Comparison of ENCODE assay signal across 18 cellular contexts in genomic region chr11:67450796-67451657, GRCh38. TPM values are rescaled to one million over a fixed set of nuclear protein-coding genes. Genes with fewer than 3 reads are reported as not detected.
DNase-seq lines count a peak whose midpoint lies in the region; ATAC-seq and TF ChIP-seq lines count a peak whose summit lies in the region.
"Had no signal": no experiment of that assay in that cellular context is flagged by ENCODE, and none has a peak within 500 bp of the region (broad histone marks: within the 10 kb centered on the region; RNA-seq: fewer than 3 reads in every experiment).

No MANE protein-coding gene starts in this region.

- no peak overlapping the region for H2BK5ac ChIP-seq in H9 (ENCODE audit: insufficient read length, low read length)

- no peak overlapping the region for H2BK12ac ChIP-seq in H9 (ENCODE audit: insufficient read length, low read depth, low read length)

- H3K9me3 ChIP-seq in BLaER1 (no peaks in the 10 kb centered on the region), H9 (ENCODE audit: control insufficient read depth, low read depth, low read length) (no peaks in the 10 kb centered on the region), osteoblast (ENCODE audit: low read depth, low read length) (no peaks in the 10 kb centered on the region)

- H3T11ph ChIP-seq in H9 (ENCODE audit: low read length): no peak overlapping the region

- peak overlapping the region in 1 of 3 experiments; percentile 68; a peak in 2 of 7 replicates for H3K27ac Mint-ChIP-seq in H9
- H3K27ac Mint-ChIP-seq in dendritic cell treated with granulocyte-macrophage colony-stimulating factor and Interleukin-4, amounts not matched to agents 40 ng/mL and 50 ng/mL, for 4 days: peak overlapping the region; percentile 87
- no peak overlapping the region for H3K27ac Mint-ChIP-seq in activated CD4-positive, alpha-beta memory T cell treated with anti-CD3 and anti-CD28 coated beads, Interleukin-2, amount 10 ng/mL, durations not matched to agents 7 days and 5 days

- POLR2A ChIA-PET in activated CD4-positive, alpha-beta memory T cell treated with anti-CD3 and anti-CD28 coated beads, Interleukin-2, amount 10 ng/mL, durations not matched to agents 7 days and 5 days (lab: Charles Lee): interaction anchor here (0.9 to 5.5 kb wide), 8 partner anchors 9 to 133 kb away, joined by 3 to 59 read pairs (median 6); partner anchors contain the start of genes AIP, PTPRCAP and TMEM134

- peaks cover 3% of the 10 kb centered on the region for H3K23me2 ChIP-seq in H9 (ENCODE audit: insufficient read length, low read depth, low read length, poor library complexity, severe bottlenecking)

- peak overlapping the region in 1 of 2 experiments; percentile 45; a peak in 1 of 5 replicates for H3K4me3 Mint-ChIP-seq in H9
- H3K4me3 Mint-ChIP-seq in dendritic cell treated with granulocyte-macrophage colony-stimulating factor and Interleukin-4, amounts not matched to agents 40 ng/mL and 50 ng/mL, for 4 days: no peak overlapping the region
- no peak overlapping the region for H3K4me3 Mint-ChIP-seq in activated CD4-positive, alpha-beta memory T cell treated with anti-CD3 and anti-CD28 coated beads, Interleukin-2, amount 10 ng/mL, durations not matched to agents 7 days and 5 days
- H3K4me3 Mint-ChIP-seq: CD4-positive, alpha-beta memory T cell had no signal

- 0 out of 2 replicates have a peak overlapping the region, but pooled peaks have one; percentile 27 for H3K9ac ChIP-seq in BLaER1
- H3K9ac ChIP-seq in H9 (ENCODE audit: extremely low read depth, insufficient read length, low read length): no peak overlapping the region
- H3K9ac ChIP-seq: GM23248 had no signal

- peak overlapping the region; percentile 63 for H4K91ac ChIP-seq in H9 (ENCODE audit: insufficient read length, low read depth, low read length)

- H3K79me2 ChIP-seq in H9 (ENCODE audit: insufficient read depth, low read length) (no peaks in the 10 kb centered on the region), osteoblast (ENCODE audit: insufficient read depth, low read length) (no peaks in the 10 kb centered on the region)

- peak overlapping the region; percentile 19 for H3K4me2 ChIP-seq in BLaER1
- H3K4me2 ChIP-seq in H9 (ENCODE audit: insufficient read depth, insufficient read length, low read length): no peak overlapping the region
- H3K4me2 ChIP-seq in osteoblast (ENCODE audit: insufficient read depth, low read length): no peak overlapping the region
- H3K4me2 ChIP-seq: PC-9 had no signal

- no peak overlapping the region for H2AK5ac ChIP-seq in H9 (ENCODE audit: insufficient read length, low read length)

- DNase-seq in H9: no peak
- DNase-seq in osteoblast (ENCODE audit: insufficient read length, low spot score, missing footprints): peak; percentile 77
- DNase-seq in NCI-H446 treated with DMSO at 0.1 percent for 48 hours (lab: John Stamatoyannopoulos, UW): no peak
- DNase-seq in stimulated activated CD4-positive, alpha-beta T cell treated with anti-CD3 and anti-CD28 coated beads, Interleukin-12 subunit alpha, Interleukin-12 subunit beta, amount 100 ng/mL, for 4 hours: no peak
- DNase-seq in activated CD4-positive, alpha-beta memory T cell treated with anti-CD3 and anti-CD28 coated beads, Interleukin-2, amount 10 ng/mL, durations not matched to agents 7 days and 5 days: no peak
- DNase-seq: DMS79 treated with DMSO at 0.1 percent for 48 hours, GDM1, GM23248, NCI-H1417, NCI-H2029 treated with DMSO at 0.1 percent for 48 hours, NCI-H69, PC-9 had no signal

- H3K4me3 ChIP-seq in BLaER1 (no peak overlapping the region), osteoblast (ENCODE audit: insufficient read depth, low read length) (no peak overlapping the region)
- H3K4me3 ChIP-seq: GM23248, PC-9 had no signal

- H3K56ac ChIP-seq in H9 (ENCODE audit: insufficient read length, low read depth, low read length): no peak overlapping the region

- no CpG with 5 or more reads among the region's 25 CpGs for WGBS in H9 (ENCODE audit: extremely low coverage, insufficient read length, low lambda C conversion rate)

- no peak overlapping the region for H2BK20ac ChIP-seq in H9 (ENCODE audit: low read depth, low read length, poor library complexity, severe bottlenecking)

- H3K14ac ChIP-seq in H9 (ENCODE audit: insufficient read depth, low read length): no peak overlapping the region; the same call in 1 of the 2 replicates

- H3K4me1 ChIP-seq in BLaER1: peaks cover 51% of the 10 kb centered on the region
- H3K4me1 ChIP-seq in H9 (ENCODE audit: insufficient read depth, low read length): no peaks in the 10 kb centered on the region
- H3K4me1 ChIP-seq in osteoblast (ENCODE audit: insufficient read depth, low read length): no peaks in the 10 kb centered on the region

- no peak overlapping the region; the same call in 1 of the 2 replicates for H2BK15ac ChIP-seq in H9 (ENCODE audit: low read depth, low read length)

- H3K36me3 ChIP-seq in BLaER1 (no peaks in the 10 kb centered on the region), osteoblast (ENCODE audit: insufficient read depth, low read length) (no peaks in the 10 kb centered on the region)

- H4K20me1 ChIP-seq in BLaER1: no peaks in the 10 kb centered on the region
- H4K20me1 ChIP-seq in H9 (ENCODE audit: control insufficient read depth, insufficient read depth, insufficient read length): no peaks in the 10 kb centered on the region
- no peaks in the 10 kb centered on the region for H4K20me1 ChIP-seq in osteoblast (ENCODE audit: insufficient read depth, low read length)

- H3K18ac ChIP-seq in H9 (ENCODE audit: insufficient read length, low read depth, low read length): no peak overlapping the region

- no peaks in the 10 kb centered on the region for H3K27me3 ChIP-seq in BLaER1
- H3K27me3 ChIP-seq in H9 (ENCODE audit: insufficient read depth, low read length): no peaks in the 10 kb centered on the region
- H3K27me3 ChIP-seq in osteoblast (ENCODE audit: insufficient read depth, low read length): peaks cover 3% of the 10 kb centered on the region

- H2BK120ac ChIP-seq in H9 (ENCODE audit: low read depth, low read length, poor library complexity, severe bottlenecking): no peak overlapping the region

- no peak overlapping the region for H3K23ac ChIP-seq in H9 (ENCODE audit: insufficient read length, low read depth, low read length)

- no peak for ATAC-seq in SK-N-SH treated with all-trans-retinoic acid at 6 μM for 48 hours

- H3K27me3 Mint-ChIP-seq in H9 (ENCODE audit: low read depth): peaks cover 13% of the 10 kb centered on the region
- H3K27me3 Mint-ChIP-seq in dendritic cell treated with granulocyte-macrophage colony-stimulating factor and Interleukin-4, amounts not matched to agents 40 ng/mL and 50 ng/mL, for 4 days: peaks cover 3% of the 10 kb centered on the region
- peaks cover 5% of the 10 kb centered on the region for H3K27me3 Mint-ChIP-seq in activated CD4-positive, alpha-beta memory T cell treated with anti-CD3 and anti-CD28 coated beads, Interleukin-2, amount 10 ng/mL, durations not matched to agents 7 days and 5 days
- H3K27me3 Mint-ChIP-seq: CD4-positive, alpha-beta memory T cell had no signal

- H3K79me1 ChIP-seq in H9 (ENCODE audit: insufficient read depth, low read depth, low read length, poor library complexity, severe bottlenecking): no peaks in the 10 kb centered on the region

- 0 out of 4 replicates have a peak, but pooled peaks cover 2 to 4% of the 10 kb centered on the region in 2 experiments for H3K4me1 Mint-ChIP-seq in H9
- H3K4me1 Mint-ChIP-seq in dendritic cell treated with granulocyte-macrophage colony-stimulating factor and Interleukin-4, amounts not matched to agents 40 ng/mL and 50 ng/mL, for 4 days (ENCODE audit: low read depth): peaks cover 71% of the 10 kb centered on the region
- H3K4me1 Mint-ChIP-seq in activated CD4-positive, alpha-beta memory T cell treated with anti-CD3 and anti-CD28 coated beads, Interleukin-2, amount 10 ng/mL, durations not matched to agents 7 days and 5 days: peaks cover 30% of the 10 kb centered on the region

- TF ChIP-seq CTCF in H9 (conservative IDR thresholded peaks at IDR 0.05) (no peak), osteoblast (IDR thresholded peaks at IDR 0.05; ENCODE audit: extremely low read depth, low read depth, low read length) (no peak)

- H3K4ac ChIP-seq in H9 (ENCODE audit: low read depth, low read length): no peak overlapping the region

- H3K9me3 Mint-ChIP-seq in H9: no peaks in the 10 kb centered on the region; a peak in 1 of 5 replicates
- no peaks in the 10 kb centered on the region for H3K9me3 Mint-ChIP-seq in dendritic cell treated with granulocyte-macrophage colony-stimulating factor and Interleukin-4, amounts not matched to agents 40 ng/mL and 50 ng/mL, for 4 days
- H3K9me3 Mint-ChIP-seq in activated CD4-positive, alpha-beta memory T cell treated with anti-CD3 and anti-CD28 coated beads, Interleukin-2, amount 10 ng/mL, durations not matched to agents 7 days and 5 days: no peaks in the 10 kb centered on the region

- no peaks in the 10 kb centered on the region; a peak in 1 of 7 replicates for H3K36me3 Mint-ChIP-seq in H9 (ENCODE audit: insufficient read depth in 1 of 3, low read depth in 3 of 3)
- no peaks in the 10 kb centered on the region for H3K36me3 Mint-ChIP-seq in dendritic cell treated with granulocyte-macrophage colony-stimulating factor and Interleukin-4, amounts not matched to agents 40 ng/mL and 50 ng/mL, for 4 days (ENCODE audit: low read depth)
- no peaks in the 10 kb centered on the region for H3K36me3 Mint-ChIP-seq in activated CD4-positive, alpha-beta memory T cell treated with anti-CD3 and anti-CD28 coated beads, Interleukin-2, amount 10 ng/mL, durations not matched to agents 7 days and 5 days (ENCODE audit: low read depth)
- H3K36me3 Mint-ChIP-seq: CD4-positive, alpha-beta memory T cell had no signal

- no peak overlapping the region for H4K5ac ChIP-seq in H9 (ENCODE audit: insufficient read length, low read depth, low read length)

- no peak overlapping the region for H4K8ac ChIP-seq in H9 (replicated peaks; ENCODE audit: insufficient read length, low read depth, low read length)

- intact Hi-C loops in dendritic cell treated with granulocyte-macrophage colony-stimulating factor and Interleukin-4, amounts not matched to agents 40 ng/mL and 50 ng/mL, for 4 days (cut with micrococcal nuclease): no loop called here

- no peak overlapping the region for H2AFZ ChIP-seq in H9 (ENCODE audit: low read length)
- H2AFZ ChIP-seq in osteoblast (ENCODE audit: low read length): no peak overlapping the region
- H2AFZ ChIP-seq: GM23248, PC-9 had no signal

- CTCF ChIA-PET in activated CD4-positive, alpha-beta memory T cell treated with anti-CD3 and anti-CD28 coated beads, Interleukin-2, amount 10 ng/mL, durations not matched to agents 7 days and 5 days (lab: Charles Lee): no interaction called here

- H3K27ac ChIP-seq in BLaER1 (peak overlapping the region; percentile 27; the same call in 1 of the 2 replicates), H9 (ENCODE audit: insufficient read length, low read depth, low read length) (no peak overlapping the region), osteoblast (ENCODE audit: low read depth, low read length) (no peak overlapping the region)
- H3K27ac ChIP-seq: GM23248, PC-9 had no signal

RNA-seq across cellular contexts. Expression of gene GPR152, which starts 1.5 kb away (rescaled TPM):
- total RNA-seq in H9 (2021) (not detected in 2 replicates), osteoblast (not detected in 2 replicates)
- not detected for total RNA-seq in activated CD4-positive, alpha-beta memory T cell treated with anti-CD3 and anti-CD28 coated beads, Interleukin-2, amount 10 ng/mL, durations not matched to agents 7 days and 5 days
- total RNA-seq: A673; CD4-positive, alpha-beta memory T cell; GM23248; HT1080; PC-9 had no signal

RNA-seq across cellular contexts. Expression of gene CABP4, which starts 4.1 kb away (rescaled TPM):
- total RNA-seq in H9 (2021) (0.09 TPM in 1 of 2 replicates, not detected in the other), osteoblast (not detected in 2 replicates)
- 1 to 10 TPM; 2.3 to 3.3 TPM for total RNA-seq in activated CD4-positive, alpha-beta memory T cell treated with anti-CD3 and anti-CD28 coated beads, Interleukin-2, amount 10 ng/mL, durations not matched to agents 7 days and 5 days
- total RNA-seq: A673, GM23248, HT1080 had no signal

RNA-seq across cellular contexts. Expression of gene CORO1B, which starts 7.8 kb away (rescaled TPM):
- total RNA-seq in H9 (2021): 80.9 and 86.4 TPM in 2 replicates
- 137 and 140 TPM in 2 replicates for total RNA-seq in osteoblast
- total RNA-seq in activated CD4-positive, alpha-beta memory T cell treated with anti-CD3 and anti-CD28 coated beads, Interleukin-2, amount 10 ng/mL, durations not matched to agents 7 days and 5 days: 100 to 1,000 TPM; 192 to 196 TPM

RNA-seq across cellular contexts. Expression of gene PTPRCAP, which starts 13.5 kb away (rescaled TPM):
- total RNA-seq in H9 (2021): 1.7 and 1.9 TPM in 2 replicates
- total RNA-seq in osteoblast: under 0.01 and 0.36 TPM in 2 replicates
- total RNA-seq in activated CD4-positive, alpha-beta memory T cell treated with anti-CD3 and anti-CD28 coated beads, Interleukin-2, amount 10 ng/mL, durations not matched to agents 7 days and 5 days: 100 to 1,000 TPM; 398 to 401 TPM
- total RNA-seq: GM23248, HT1080 had no signal

RNA-seq across cellular contexts. Expression of gene TMEM134, which starts 18.0 kb away (rescaled TPM):
- total RNA-seq in H9 (2021) (46.9 and 53.6 TPM in 2 replicates), osteoblast (15.6 and 29.3 TPM in 2 replicates)
- 10 to 100 TPM; 36.3 to 37.6 TPM for total RNA-seq in activated CD4-positive, alpha-beta memory T cell treated with anti-CD3 and anti-CD28 coated beads, Interleukin-2, amount 10 ng/mL, durations not matched to agents 7 days and 5 days
